In genomic region chr3:114824014-114824413, GRCh38 we compare ENCODE assay signal across 8 cellular contexts.
"Had no signal": no experiment of that assay in that cellular context is flagged by ENCODE, and none has a peak within 500 bp of the region (broad histone marks: within the 10 kb centered on the region; RNA-seq: fewer than 3 reads in every experiment).

No MANE protein-coding gene starts in this region.

- DNase-seq: GDM1, GF-D8 had no signal

- ATAC-seq: GM12878 had no signal

- H3K4me3 ChIP-seq: GM12878 had no signal

- FAIRE-seq: G401.6, GM12878, GM12891, GM12892, GM18507, GM19239 had no signal
